In the genomic region with DNA sequence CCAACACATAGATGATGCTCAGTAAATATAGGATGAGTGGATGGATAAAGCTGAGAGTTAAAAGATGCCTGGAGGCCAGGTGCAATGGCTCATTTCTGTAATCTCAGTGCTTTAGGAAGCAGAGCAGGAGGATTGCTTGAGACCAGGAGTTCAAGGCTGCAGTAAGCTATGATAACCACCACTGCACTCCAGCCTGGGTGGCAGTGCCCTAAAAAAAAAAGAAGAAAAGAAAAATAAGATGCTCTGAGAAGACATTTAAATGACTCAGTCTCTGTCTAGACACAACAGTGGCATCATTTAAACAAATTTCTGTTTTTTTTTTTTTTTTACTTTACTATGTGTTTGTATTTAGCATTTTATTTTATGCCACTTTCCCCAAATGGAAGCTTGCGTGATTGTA, we compare ENCODE assay signal across 28 cellular contexts. TPM values are rescaled to one million over a fixed set of nuclear protein-coding genes. Genes with fewer than 3 reads are reported as not detected.
"Had no signal": no experiment of that assay in that cellular context is flagged by ENCODE, and none has a peak within 500 bp of the region (broad histone marks: within the 10 kb centered on the region; RNA-seq: fewer than 3 reads in every experiment).

No MANE protein-coding gene starts in this region.

- H3K4me1 ChIP-seq: ascending aorta, body of pancreas, Peyer's patch, SJCRH30 had no signal

- H3K9me3 Mint-ChIP-seq: activated CD4-positive, alpha-beta memory T cell treated with anti-CD3 and anti-CD28 coated beads for 36 hours; activated CD4-positive, alpha-beta T cell treated with anti-CD3 and anti-CD28 coated beads, Interleukin-2, amount 10 ng/mL, durations not matched to agents 7 days and 5 days; activated naive CD4-positive, alpha-beta T cell treated with anti-CD3 and anti-CD28 coated beads, Interleukin-2, amount 50 U/mL, for 72 hours; activated T-cell treated with anti-CD3 and anti-CD28 coated beads, Interleukin-2, amount 50 U/mL, for 72 hours; WTC11 had no signal

- H3K27ac Mint-ChIP-seq: activated CD4-positive, alpha-beta T cell treated with anti-CD3 and anti-CD28 coated beads, Interleukin-2, amount 10 ng/mL, durations not matched to agents 7 days and 5 days; activated naive CD4-positive, alpha-beta T cell treated with anti-CD3 and anti-CD28 coated beads, Interleukin-2, amount 50 U/mL, for 72 hours; activated T-cell treated with anti-CD3 and anti-CD28 coated beads, Interleukin-2, amount 50 U/mL, for 72 hours; WTC11 had no signal

- DNase-seq: activated CD4-positive, alpha-beta T cell treated with anti-CD3 and anti-CD28 coated beads, Interleukin-2, amount 10 ng/mL, durations not matched to agents 7 days and 5 days; activated CD8-positive, alpha-beta memory T cell treated with anti-CD3 and anti-CD28 coated beads for 24 hours; body of pancreas; central memory CD4-positive, alpha-beta T cell; KBM-7; NCI-H1092 treated with DMSO at 0.1 percent for 48 hours; NCI-H1417 treated with DMSO at 0.1 percent for 48 hours; NCI-H1694; NCI-H2029 treated with DMSO at 0.1 percent for 48 hours; NCI-H510A treated with DMSO at 0.1 percent for 48 hours; NCI-H69; NK-92 treated with Interleukin-12 subunit alpha and Interleukin-12 subunit beta, amount 100 ng/mL, for 24 hours; Peyer's patch; Right ventricle myocardium superior; SJCRH30; SK-N-SH; T-helper 9 cell had no signal

- H3K9me3 ChIP-seq: ascending aorta, body of pancreas, Peyer's patch, SJCRH30, SK-N-SH had no signal

- H3K9ac ChIP-seq: SK-N-SH had no signal

- H3K4me3 ChIP-seq: ascending aorta, body of pancreas, Peyer's patch, SJCRH30 had no signal

- H3K27me3 Mint-ChIP-seq: activated CD4-positive, alpha-beta memory T cell treated with anti-CD3 and anti-CD28 coated beads for 36 hours had no signal

- H3K27ac ChIP-seq: ascending aorta, body of pancreas, Peyer's patch, RWPE1, SJCRH30 had no signal

- H3K4me2 ChIP-seq: SK-N-SH had no signal

- ATAC-seq: body of pancreas, WTC11 had no signal

- H3K27me3 ChIP-seq: ascending aorta, body of pancreas, Peyer's patch, SJCRH30 had no signal

- H3K36me3 ChIP-seq: ascending aorta, Peyer's patch, SJCRH30 had no signal

- H3K9me2 ChIP-seq: SK-N-SH had no signal

- H3K4me3 Mint-ChIP-seq: activated CD4-positive, alpha-beta memory T cell treated with anti-CD3 and anti-CD28 coated beads for 36 hours; activated CD4-positive, alpha-beta T cell treated with anti-CD3 and anti-CD28 coated beads, Interleukin-2, amount 10 ng/mL, durations not matched to agents 7 days and 5 days; activated T-cell treated with anti-CD3 and anti-CD28 coated beads, Interleukin-2, amount 50 U/mL, for 72 hours; WTC11 had no signal

RNA-seq across cellular contexts. Expression of a gene that starts 25.3 kb away (rescaled TPM):
- total RNA-seq: activated CD4-positive, alpha-beta T cell treated with anti-CD3 and anti-CD28 coated beads, Interleukin-2, amount 10 ng/mL, durations not matched to agents 7 days and 5 days; activated naive CD4-positive, alpha-beta T cell treated with anti-CD3 and anti-CD28 coated beads, Interleukin-2, amount 50 U/mL, for 72 hours; activated T-cell treated with anti-CD3 and anti-CD28 coated beads, Interleukin-2, amount 50 U/mL, for 72 hours; ascending aorta; body of pancreas; bronchial epithelial cell; chondrocyte; LHCN-M2; M059J; Peyer's patch; Right ventricle myocardium superior; SJCRH30; T-helper 1 cell treated with Interleukin-12 subunit alpha and Interleukin-12 subunit beta and Interleukin-4 antibody, amounts not matched to agents 30 ng/mL and 1 ng/mL, for 36 hours; WTC11 had no signal
- polyA plus RNA-seq: SK-N-SH had no signal

RNA-seq across cellular contexts. Expression of a gene that starts 27.0 kb away (rescaled TPM):
- total RNA-seq: bronchial epithelial cell, chondrocyte, LHCN-M2, M059J, WTC11 had no signal
- polyA plus RNA-seq: SK-N-SH had no signal
